1 cellular context compared by ENCODE assay signal in genomic region chr11:10352911-10353550, GRCh38.
TF ChIP-seq lines count a peak whose summit lies in the region.

No MANE protein-coding gene starts in this region.

TF ChIP-seq in HepG2, 621 proteins besides CTCF, POLR2A, EP300 and RAD21:
- TF ChIP-seq ZNF570 (CRISPR knock-in tag; IDR thresholded peaks at IDR 0.05; ENCODE audit: borderline replicate concordance) (no peak), SRSF9 (IDR thresholded peaks at IDR 0.05; ENCODE audit: borderline replicate concordance, insufficient read depth, low read depth, low read length, poor library complexity, severe bottlenecking) (no peak), ZNF503 (CRISPR knock-in tag; IDR thresholded peaks at IDR 0.05) (no peak), ETV6 (CRISPR knock-in tag; conservative IDR thresholded peaks at IDR 0.05) (no peak), ZNF660 (CRISPR knock-in tag; IDR thresholded peaks at IDR 0.05; ENCODE audit: borderline replicate concordance, low read depth) (no peak), ZMYM2 (CRISPR knock-in tag; IDR thresholded peaks at IDR 0.05) (no peak)
